In the genomic region with DNA sequence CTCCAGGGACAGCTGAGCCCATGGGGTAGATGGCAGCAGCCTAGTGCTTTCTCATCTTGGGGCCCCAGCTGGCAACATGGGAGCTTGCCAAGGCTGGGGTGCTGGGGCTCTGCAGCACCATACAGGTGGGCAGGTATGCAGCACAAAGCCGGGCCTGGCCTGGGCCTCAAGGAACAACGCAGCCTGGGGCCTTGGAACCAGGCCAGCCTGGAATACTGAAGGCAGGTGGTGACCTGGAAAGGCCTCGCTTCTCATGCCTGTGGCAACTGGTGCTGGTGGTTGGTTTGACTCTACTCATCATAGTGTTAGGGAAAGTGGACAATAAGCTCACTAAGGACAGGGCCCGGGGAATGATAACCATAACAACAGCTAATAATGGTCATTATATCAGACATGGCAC, we compare ENCODE assay signal across 20 cellular contexts. TPM values are rescaled to one million over a fixed set of nuclear protein-coding genes. Genes with fewer than 3 reads are reported as not detected.
"Had no signal": no experiment of that assay in that cellular context is flagged by ENCODE, and none has a peak within 500 bp of the region (broad histone marks: within the 10 kb centered on the region; RNA-seq: fewer than 3 reads in every experiment).

No MANE protein-coding gene starts in this region.

- H3K4me1 ChIP-seq: neural progenitor cell had no signal

- H3K4me3 ChIP-seq: heart left ventricle, mucosa of descending colon, neural progenitor cell, spleen, thyroid gland had no signal

- H3K9ac ChIP-seq: neural progenitor cell had no signal

- H3K27ac ChIP-seq: epithelial cell of prostate, heart left ventricle, neural progenitor cell, thyroid gland had no signal

- DNase-seq: activated B cell treated with CpG ODN at 0.5 μM for 24 hours; activated CD4-positive, alpha-beta T cell treated with anti-CD3 and anti-CD28 coated beads for 36 hours; activated CD4-positive, alpha-beta T cell treated with anti-CD3 and anti-CD28 coated beads, Interleukin-2, amount 50 U/mL, for 4 hours; activated CD8-positive, alpha-beta memory T cell treated with anti-CD3 and anti-CD28 coated beads for 24 hours; activated CD8-positive, alpha-beta memory T cell treated with anti-CD3 and anti-CD28 coated beads, Interleukin-2, amount 50 U/mL, for 4 hours; activated naive CD4-positive, alpha-beta T cell; activated naive CD8-positive, alpha-beta T cell treated with anti-CD3 and anti-CD28 coated beads for 36 hours; activated T-cell treated with anti-CD3 and anti-CD28 coated beads, Interleukin-2, amount 50 U/mL, for 4 hours; heart left ventricle; left colon; mesendoderm; mucosa of descending colon; naive thymus-derived CD4-positive, alpha-beta T cell; spleen; stimulated activated CD4-positive, alpha-beta T cell treated with anti-CD3 and anti-CD28 coated beads, Interleukin-4, amount 100 ng/mL, for 1 hour; stimulated activated naive CD4-positive, alpha-beta T cell; T-helper 17 cell had no signal

- H3K9me3 ChIP-seq: heart left ventricle, mucosa of descending colon, spleen, thyroid gland had no signal

- ATAC-seq: activated CD4-positive, alpha-beta T cell treated with anti-CD3 and anti-CD28 coated beads for 36 hours; activated T-cell treated with anti-CD3 and anti-CD28 coated beads, Interleukin-2, amount 50 U/mL, for 4 hours; left colon; mucosa of descending colon; naive thymus-derived CD4-positive, alpha-beta T cell; T-helper 17 cell had no signal

- H3K36me3 ChIP-seq: heart left ventricle, neural progenitor cell, thyroid gland had no signal

- H3K27me3 ChIP-seq: heart left ventricle, neural progenitor cell, spleen, thyroid gland had no signal

RNA-seq across cellular contexts. Expression of a gene that starts 38.4 kb away (rescaled TPM):
- polyA plus RNA-seq: naive thymus-derived CD4-positive, alpha-beta T cell had no signal
